In genomic region chr2:198731842-198732421, GRCh38 we compare ENCODE assay signal across 23 cellular contexts.
A peak's percentile ranks its signal among the peaks of the same experiment; 100 is the strongest.
DNase-seq lines count a peak whose midpoint lies in the region; ATAC-seq and TF ChIP-seq lines count a peak whose summit lies in the region.
"Had no signal": no experiment of that assay in that cellular context is flagged by ENCODE, and none has a peak within 500 bp of the region (broad histone marks: within the 10 kb centered on the region; RNA-seq: fewer than 3 reads in every experiment).

No MANE protein-coding gene starts in this region.

- H3K14ac ChIP-seq in neuronal stem cell (ENCODE audit: low read length), result no peak overlapping the region

- H3K4me1 ChIP-seq in GM23338 (ENCODE audit: insufficient read depth) (no peaks in the 10 kb centered on the region), neuronal stem cell (ENCODE audit: control insufficient read depth in 2 of 2, insufficient read depth in 1 of 2, low read depth in 1 of 2, low read length in 2 of 2) (peaks cover 0 to 6% of the 10 kb centered on the region in 2 donors)
- H3K4me1 ChIP-seq: BLaER1, HAP-1 had no signal

- H3K9me2 ChIP-seq in GM23338 (ENCODE audit: insufficient read depth), result 0 out of 2 replicates have a peak, but pooled peaks cover 4% of the 10 kb centered on the region

- H4K91ac ChIP-seq in neuronal stem cell (ENCODE audit: low read depth, low read length, poor library complexity), result no peak overlapping the region

- POLR2A ChIA-PET in WTC11 (lab: Charles Lee), result no interaction called here

- DNase-seq in DMS53 (lab: John Stamatoyannopoulos, UW) (peak; percentile 4), DMS53 treated with DMSO at 0.1 percent for 48 hours (lab: John Stamatoyannopoulos, UW; ENCODE audit: unreplicated experiment) (no peak), GM23338 (ENCODE audit: low spot score) (no peak), WTC11 (ENCODE audit: low spot score) (no peak), neuronal stem cell (ENCODE audit: low spot score) (no peak), D341Med (ENCODE audit: low spot score) (no peak), immature natural killer cell (no peak), omental fat pad (ENCODE audit: low spot score) (no peak)
- DNase-seq: GF-D8, Karpas-422, NCI-H1105 treated with DMSO at 0.1 percent for 48 hours, NCI-H1694, NCI-H2081 treated with DMSO at 0.1 percent for 48 hours, NCI-H510A, NCI-H82, PC-3, RPMI8226, SHP77 treated with DMSO at 0.1 percent for 48 hours, T-helper 1 cell had no signal

- H3K79me1 ChIP-seq in neuronal stem cell (ENCODE audit: low read depth, low read length), result no peaks in the 10 kb centered on the region

- no peaks in the 10 kb centered on the region for H3F3A ChIP-seq in GM23338 (replicated peaks; ENCODE audit: low read depth)

- H3K4me3 ChIP-seq in GM23338, result no peak overlapping the region
- H3K4me3 ChIP-seq in neuronal stem cell (ENCODE audit: low read length in 2 of 2), result no peak overlapping the region
- H3K4me3 ChIP-seq: BLaER1, HAP-1 had no signal

- H2BK12ac ChIP-seq in neuronal stem cell (ENCODE audit: low read length), result no peak overlapping the region

- no peak overlapping the region for H3K4ac ChIP-seq in neuronal stem cell (ENCODE audit: low read length)

- H4K8ac ChIP-seq in neuronal stem cell (ENCODE audit: low read depth, low read length), result no peak overlapping the region

- H3K79me2 ChIP-seq in GM23338 (replicated peaks; ENCODE audit: insufficient read depth), result no peaks in the 10 kb centered on the region

- no peaks in the 10 kb centered on the region for H3K36me3 ChIP-seq in GM23338 (ENCODE audit: insufficient read depth)
- no peaks in the 10 kb centered on the region for H3K36me3 ChIP-seq in neuronal stem cell (replicated peaks in 1 of 2; ENCODE audit: control insufficient read depth in 2 of 2, insufficient read depth in 2 of 2, low read length in 2 of 2)
- H3K36me3 ChIP-seq: BLaER1, HAP-1 had no signal

- H3K36me3 Mint-ChIP-seq in GM23338 (ENCODE audit: low read depth), result no peaks in the 10 kb centered on the region
- H3K36me3 Mint-ChIP-seq in WTC11, result no peaks in the 10 kb centered on the region
- no peaks in the 10 kb centered on the region for H3K36me3 Mint-ChIP-seq in immature natural killer cell
- H3K36me3 Mint-ChIP-seq: IgD-negative memory B cell had no signal

- H2BK5ac ChIP-seq in neuronal stem cell (ENCODE audit: low read length), result no peak overlapping the region

- H3K9ac ChIP-seq in neuronal stem cell (ENCODE audit: low read depth, low read length, poor library complexity), result no peak overlapping the region
- H3K9ac ChIP-seq: BLaER1 had no signal

- no peak overlapping the region for H3K23ac ChIP-seq in neuronal stem cell (ENCODE audit: low read depth, low read length, poor library complexity)

- H3K4me2 ChIP-seq in GM23338 (no peak overlapping the region), neuronal stem cell (ENCODE audit: insufficient read depth, low read length, poor library complexity, severe bottlenecking) (no peak overlapping the region)
- H3K4me2 ChIP-seq: BLaER1 had no signal

- H2AFZ ChIP-seq in GM23338, result no peak overlapping the region
- H2AFZ ChIP-seq in neuronal stem cell (ENCODE audit: low read length), result peak overlapping the region; percentile 67

- WGBS in neuronal stem cell (ENCODE audit: extremely low coverage in 2 of 2, insufficient read length in 2 of 2, insufficient replicate concordance in 1 of 2), 2 donors, result no CpG with 5 or more reads among the region's 3 CpGs

- H3K4me1 Mint-ChIP-seq in GM23338 (no peaks in the 10 kb centered on the region), WTC11 (0 out of 2 replicates have a peak, but pooled peaks cover 2% of the 10 kb centered on the region), immature natural killer cell (no peaks in the 10 kb centered on the region)
- H3K4me1 Mint-ChIP-seq: IgD-negative memory B cell had no signal

- H3K4me3 Mint-ChIP-seq in GM23338, result no peak overlapping the region
- no peak overlapping the region for H3K4me3 Mint-ChIP-seq in WTC11
- no peak overlapping the region for H3K4me3 Mint-ChIP-seq in immature natural killer cell
- H3K4me3 Mint-ChIP-seq: IgD-negative memory B cell had no signal

- H3K27ac ChIP-seq in GM23338 (ENCODE audit: low read depth), result no peak overlapping the region
- H3K27ac ChIP-seq in neuronal stem cell (replicated peaks; ENCODE audit: low read length), result no peak overlapping the region
- H3K27ac ChIP-seq: 22Rv1, BLaER1 had no signal

- no peaks in the 10 kb centered on the region for H3K9me3 ChIP-seq in neuronal stem cell (replicated peaks in 1 of 2; ENCODE audit: control insufficient read depth in 2 of 2, insufficient read depth in 1 of 2, low read depth in 1 of 2, low read length in 2 of 2)
- H3K9me3 ChIP-seq: BLaER1, HAP-1 had no signal

- TF ChIP-seq CTCF in GM23338 (conservative IDR thresholded peaks at IDR 0.05; ENCODE audit: low read depth in 2 of 2) (no peak), WTC11 (IDR thresholded peaks at IDR 0.05) (no peak), omental fat pad (IDR thresholded peaks at IDR 0.05) (no peak)

- H3K27ac Mint-ChIP-seq in GM23338 (peak overlapping the region; percentile 19; the same call in 1 of the 2 replicates), WTC11 (peak overlapping the region; percentile 39; the same call in 1 of the 2 replicates), immature natural killer cell (no peak overlapping the region)
- H3K27ac Mint-ChIP-seq: IgD-negative memory B cell had no signal

- no peak overlapping the region for H3K18ac ChIP-seq in neuronal stem cell (ENCODE audit: low read length)

- H4K20me1 ChIP-seq in GM23338 (replicated peaks; ENCODE audit: insufficient read depth), result no peaks in the 10 kb centered on the region
- H4K20me1 ChIP-seq: BLaER1 had no signal

- H3K27me3 Mint-ChIP-seq in GM23338 (ENCODE audit: insufficient read depth, low read depth, poor library complexity) (peaks cover 6% of the 10 kb centered on the region), WTC11 (ENCODE audit: low read depth) (no peaks in the 10 kb centered on the region), immature natural killer cell (ENCODE audit: low read depth in 3 of 3) (no peaks in the 10 kb centered on the region)
- H3K27me3 Mint-ChIP-seq: IgD-negative memory B cell had no signal

- no peak overlapping the region for H2BK120ac ChIP-seq in neuronal stem cell (ENCODE audit: low read depth, low read length)

- ATAC-seq in GM23338 (no peak), WTC11 (no peak), omental fat pad (ENCODE audit: low FRiP score) (no peak)
- ATAC-seq: PC-3 had no signal

- no peaks in the 10 kb centered on the region for H3K27me3 ChIP-seq in GM23338 (ENCODE audit: insufficient read depth)
- H3K27me3 ChIP-seq in neuronal stem cell (ENCODE audit: control insufficient read depth in 3 of 3, insufficient read depth in 3 of 3, low read depth in 1 of 3, low read length in 3 of 3), result no peaks in the 10 kb centered on the region
- H3K27me3 ChIP-seq: BLaER1 had no signal

- H3K9me3 Mint-ChIP-seq in GM23338 (no peaks in the 10 kb centered on the region), WTC11 (peaks cover 6% of the 10 kb centered on the region; the same call in 1 of the 2 replicates), immature natural killer cell (peaks cover 0 to 20% (median 10%) of the 10 kb centered on the region in 6 donors)

- H2BK15ac ChIP-seq in neuronal stem cell (ENCODE audit: low read length), result no peak overlapping the region

- H2AK5ac ChIP-seq in neuronal stem cell (ENCODE audit: low read depth, low read length), result no peak overlapping the region

- CTCF ChIA-PET in WTC11 (lab: Charles Lee), result no interaction called here

TF ChIP-seq in GM23338, 12 proteins besides CTCF, POLR2A, EP300 and RAD21 (continues in another document):
- TF ChIP-seq JUNB (IDR thresholded peaks at IDR 0.05; ENCODE audit: unreplicated experiment) (no peak), EZH2 (IDR thresholded peaks at IDR 0.05; ENCODE audit: low read depth, unreplicated experiment) (no peak), ETS1 (IDR thresholded peaks at IDR 0.05) (no peak), CREB1 (CRISPR knock-in tag; IDR thresholded peaks at IDR 0.05; ENCODE audit: low read depth) (no peak)

TF ChIP-seq in WTC11, 78 proteins besides CTCF, POLR2A, EP300 and RAD21 (continues in another document):
- TF ChIP-seq ETV6 (CRISPR knock-in tag; IDR thresholded peaks at IDR 0.05) (no peak), E2F1 (CRISPR knock-in tag; IDR thresholded peaks at IDR 0.05) (no peak), JUN (CRISPR knock-in tag; IDR thresholded peaks at IDR 0.05) (no peak), SMAD3 (CRISPR knock-in tag; IDR thresholded peaks at IDR 0.05; ENCODE audit: borderline replicate concordance) (no peak), ZNF317 (CRISPR knock-in tag; IDR thresholded peaks at IDR 0.05; ENCODE audit: borderline replicate concordance, low read depth) (no peak), ZBTB21 (CRISPR knock-in tag; IDR thresholded peaks at IDR 0.05; ENCODE audit: borderline replicate concordance) (no peak), CBFB (CRISPR knock-in tag; IDR thresholded peaks at IDR 0.05; ENCODE audit: low read depth) (no peak), GABPB1 (CRISPR knock-in tag; IDR thresholded peaks at IDR 0.05) (no peak), ZNF396 (CRISPR knock-in tag; IDR thresholded peaks at IDR 0.05; ENCODE audit: borderline replicate concordance) (no peak), IRF1 (CRISPR knock-in tag; IDR thresholded peaks at IDR 0.05) (no peak), GRHL2 (CRISPR knock-in tag; IDR thresholded peaks at IDR 0.05; ENCODE audit: insufficient replicate concordance, severe bottlenecking) (no peak), ZNF219 (CRISPR knock-in tag; IDR thresholded peaks at IDR 0.05; ENCODE audit: borderline replicate concordance) (no peak)

Comparison
In these comparisons a context has a peak if more than half of its experiments do, and no peak if none do; other contexts are left out.
1. H3K27ac Mint-ChIP-seq: peak in GM23338 (single experiment) and WTC11 (single experiment); none in immature natural killer cell (0 of 6).